ENCODE assay signal across 1 cellular context in the genomic region with DNA sequence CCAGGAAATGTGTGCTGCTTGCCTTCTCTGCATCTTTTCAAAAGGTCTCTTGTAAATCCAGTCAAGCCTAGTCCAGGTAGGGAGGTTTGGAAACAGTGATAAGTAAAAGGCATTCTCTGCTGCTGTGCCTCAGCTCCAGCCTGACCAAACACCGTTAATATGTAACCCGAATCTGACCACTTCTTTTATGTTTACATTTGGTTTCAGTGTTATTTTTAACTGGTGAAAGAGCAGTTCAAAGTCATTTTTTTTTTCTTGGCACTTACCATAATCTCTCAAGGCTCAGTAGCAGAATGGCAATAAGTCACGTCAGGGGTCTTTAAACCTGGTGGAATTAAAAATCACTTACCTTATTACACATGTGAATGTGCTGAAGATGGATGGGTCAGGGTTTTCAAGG.
TF ChIP-seq lines count a peak whose summit lies in the region.

No MANE protein-coding gene starts in this region.

TF ChIP-seq in HepG2, 621 proteins besides CTCF, POLR2A, EP300 and RAD21 (continued from another document and continues in another):
- TF ChIP-seq, protein P1, sequence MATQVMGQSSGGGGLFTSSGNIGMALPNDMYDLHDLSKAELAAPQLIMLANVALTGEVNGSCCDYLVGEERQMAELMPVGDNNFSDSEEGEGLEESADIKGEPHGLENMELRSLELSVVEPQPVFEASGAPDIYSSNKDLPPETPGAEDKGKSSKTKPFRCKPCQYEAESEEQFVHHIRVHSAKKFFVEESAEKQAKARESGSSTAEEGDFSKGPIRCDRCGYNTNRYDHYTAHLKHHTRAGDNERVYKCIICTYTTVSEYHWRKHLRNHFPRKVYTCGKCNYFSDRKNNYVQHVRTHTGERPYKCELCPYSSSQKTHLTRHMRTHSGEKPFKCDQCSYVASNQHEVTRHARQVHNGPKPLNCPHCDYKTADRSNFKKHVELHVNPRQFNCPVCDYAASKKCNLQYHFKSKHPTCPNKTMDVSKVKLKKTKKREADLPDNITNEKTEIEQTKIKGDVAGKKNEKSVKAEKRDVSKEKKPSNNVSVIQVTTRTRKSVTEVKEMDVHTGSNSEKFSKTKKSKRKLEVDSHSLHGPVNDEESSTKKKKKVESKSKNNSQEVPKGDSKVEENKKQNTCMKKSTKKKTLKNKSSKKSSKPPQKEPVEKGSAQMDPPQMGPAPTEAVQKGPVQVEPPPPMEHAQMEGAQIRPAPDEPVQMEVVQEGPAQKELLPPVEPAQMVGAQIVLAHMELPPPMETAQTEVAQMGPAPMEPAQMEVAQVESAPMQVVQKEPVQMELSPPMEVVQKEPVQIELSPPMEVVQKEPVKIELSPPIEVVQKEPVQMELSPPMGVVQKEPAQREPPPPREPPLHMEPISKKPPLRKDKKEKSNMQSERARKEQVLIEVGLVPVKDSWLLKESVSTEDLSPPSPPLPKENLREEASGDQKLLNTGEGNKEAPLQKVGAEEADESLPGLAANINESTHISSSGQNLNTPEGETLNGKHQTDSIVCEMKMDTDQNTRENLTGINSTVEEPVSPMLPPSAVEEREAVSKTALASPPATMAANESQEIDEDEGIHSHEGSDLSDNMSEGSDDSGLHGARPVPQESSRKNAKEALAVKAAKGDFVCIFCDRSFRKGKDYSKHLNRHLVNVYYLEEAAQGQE (IDR thresholded peaks at IDR 0.05; ENCODE audit: borderline replicate concordance in 1 of 2, low read depth in 1 of 2, low read length in 2 of 2): no peak
- TF ChIP-seq ZNF251 (CRISPR knock-in tag; IDR thresholded peaks at IDR 0.05) (no peak), SCMH1 (CRISPR knock-in tag; IDR thresholded peaks at IDR 0.05; ENCODE audit: borderline replicate concordance) (no peak), JUND (CRISPR knock-in tag; IDR thresholded peaks at IDR 0.05) (no peak), ARHGAP35 (CRISPR knock-in tag; IDR thresholded peaks at IDR 0.05; ENCODE audit: borderline replicate concordance) (no peak), ZNF563 (CRISPR knock-in tag; IDR thresholded peaks at IDR 0.05) (no peak), AKAP8 (CRISPR knock-in tag; IDR thresholded peaks at IDR 0.05) (no peak), ZNF644 (CRISPR knock-in tag; IDR thresholded peaks at IDR 0.05; ENCODE audit: low read depth) (peak; percentile 72), PPARG (CRISPR knock-in tag; conservative IDR thresholded peaks at IDR 0.05) (0 out of 2 replicates have a peak, but pooled peaks have one; percentile 50), ISX (CRISPR knock-in tag; conservative IDR thresholded peaks at IDR 0.05) (no peak), ELF3 (CRISPR knock-in tag; IDR thresholded peaks at IDR 0.05) (0 out of 2 replicates have a peak, but pooled peaks have one; percentile 38), ZNF292 (CRISPR knock-in tag; IDR thresholded peaks at IDR 0.05; ENCODE audit: borderline replicate concordance, low read depth) (peak; percentile 70; the same call in 1 of the 2 replicates), EED (CRISPR knock-in tag; IDR thresholded peaks at IDR 0.05) (no peak), ZNF891 (CRISPR knock-in tag; IDR thresholded peaks at IDR 0.05) (no peak), ZFP41 (CRISPR knock-in tag; IDR thresholded peaks at IDR 0.05; ENCODE audit: borderline replicate concordance) (no peak), CAMTA2 (CRISPR knock-in tag; IDR thresholded peaks at IDR 0.05; ENCODE audit: borderline replicate concordance) (no peak), SIN3B (IDR thresholded peaks at IDR 0.05; ENCODE audit: low read length) (no peak), ZFX (CRISPR knock-in tag; IDR thresholded peaks at IDR 0.05; ENCODE audit: low read depth) (no peak), TGIF2 (CRISPR knock-in tag; IDR thresholded peaks at IDR 0.05) (no peak), DPF2 (CRISPR knock-in tag; IDR thresholded peaks at IDR 0.05; ENCODE audit: borderline replicate concordance, low read depth) (0 out of 2 replicates have a peak, but pooled peaks have one; percentile 22), ZNF256 (CRISPR knock-in tag; conservative IDR thresholded peaks at IDR 0.05) (no peak), ZFAT (CRISPR knock-in tag; conservative IDR thresholded peaks at IDR 0.05) (no peak), HNF4A (CRISPR knock-in tag; IDR thresholded peaks at IDR 0.05) (peak; percentile 38; the same call in 1 of the 2 replicates), ISL2 (CRISPR knock-in tag; IDR thresholded peaks at IDR 0.05) (no peak; the same call in 1 of the 2 replicates), ATF1 (CRISPR knock-in tag; IDR thresholded peaks at IDR 0.05) (no peak), ZFP1 (CRISPR knock-in tag; IDR thresholded peaks at IDR 0.05) (no peak), ZBTB38 (CRISPR knock-in tag; IDR thresholded peaks at IDR 0.05) (no peak), RFXAP (CRISPR knock-in tag; IDR thresholded peaks at IDR 0.05; ENCODE audit: borderline replicate concordance) (no peak), REL (CRISPR knock-in tag; conservative IDR thresholded peaks at IDR 0.05) (no peak), IKZF1 (IDR thresholded peaks at IDR 0.05) (no peak), DNMT1 (CRISPR knock-in tag; IDR thresholded peaks at IDR 0.05) (no peak)
- TF ChIP-seq, protein P2, sequence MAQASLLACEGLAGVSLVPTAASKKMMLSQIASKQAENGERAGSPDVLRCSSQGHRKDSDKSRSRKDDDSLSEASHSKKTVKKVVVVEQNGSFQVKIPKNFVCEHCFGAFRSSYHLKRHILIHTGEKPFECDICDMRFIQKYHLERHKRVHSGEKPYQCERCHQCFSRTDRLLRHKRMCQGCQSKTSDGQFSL (CRISPR knock-in tag; IDR thresholded peaks at IDR 0.05): no peak
- TF ChIP-seq, protein P3, sequence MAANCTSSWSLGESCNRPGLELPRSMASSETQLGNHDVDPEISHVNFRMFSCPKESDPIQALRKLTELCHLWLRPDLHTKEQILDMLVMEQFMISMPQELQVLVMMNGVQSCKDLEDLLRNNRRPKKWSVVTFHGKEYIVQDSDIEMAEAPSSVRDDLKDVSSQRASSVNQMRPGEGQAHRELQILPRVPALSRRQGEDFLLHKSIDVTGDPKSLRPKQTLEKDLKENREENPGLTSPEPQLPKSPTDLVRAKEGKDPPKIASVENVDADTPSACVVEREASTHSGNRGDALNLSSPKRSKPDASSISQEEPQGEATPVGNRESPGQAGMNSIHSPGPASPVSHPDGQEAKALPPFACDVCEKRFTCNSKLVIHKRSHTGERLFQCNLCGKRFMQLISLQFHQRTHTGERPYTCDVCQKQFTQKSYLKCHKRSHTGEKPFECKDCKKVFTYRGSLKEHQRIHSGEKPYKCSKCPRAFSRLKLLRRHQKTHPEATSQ (CRISPR knock-in tag; IDR thresholded peaks at IDR 0.05; ENCODE audit: borderline replicate concordance): peak; percentile 49; the same call in 1 of the 2 replicates
- TF ChIP-seq, protein P4, sequence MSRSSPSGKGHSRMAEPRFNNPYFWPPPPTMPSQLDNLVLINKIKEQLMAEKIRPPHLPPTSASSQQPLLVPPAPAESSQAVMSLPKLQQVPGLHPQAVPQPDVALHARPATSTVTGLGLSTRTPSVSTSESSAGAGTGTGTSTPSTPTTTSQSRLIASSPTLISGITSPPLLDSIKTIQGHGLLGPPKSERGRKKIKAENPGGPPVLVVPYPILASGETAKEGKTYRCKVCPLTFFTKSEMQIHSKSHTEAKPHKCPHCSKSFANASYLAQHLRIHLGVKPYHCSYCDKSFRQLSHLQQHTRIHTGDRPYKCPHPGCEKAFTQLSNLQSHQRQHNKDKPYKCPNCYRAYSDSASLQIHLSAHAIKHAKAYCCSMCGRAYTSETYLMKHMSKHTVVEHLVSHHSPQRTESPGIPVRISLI (CRISPR knock-in tag; IDR thresholded peaks at IDR 0.05; ENCODE audit: borderline replicate concordance): peak; percentile 96
- TF ChIP-seq, protein P5, sequence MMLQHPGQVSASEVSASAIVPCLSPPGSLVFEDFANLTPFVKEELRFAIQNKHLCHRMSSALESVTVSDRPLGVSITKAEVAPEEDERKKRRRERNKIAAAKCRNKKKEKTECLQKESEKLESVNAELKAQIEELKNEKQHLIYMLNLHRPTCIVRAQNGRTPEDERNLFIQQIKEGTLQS (CRISPR knock-in tag; IDR thresholded peaks at IDR 0.05): no peak
- TF ChIP-seq, protein P6, sequence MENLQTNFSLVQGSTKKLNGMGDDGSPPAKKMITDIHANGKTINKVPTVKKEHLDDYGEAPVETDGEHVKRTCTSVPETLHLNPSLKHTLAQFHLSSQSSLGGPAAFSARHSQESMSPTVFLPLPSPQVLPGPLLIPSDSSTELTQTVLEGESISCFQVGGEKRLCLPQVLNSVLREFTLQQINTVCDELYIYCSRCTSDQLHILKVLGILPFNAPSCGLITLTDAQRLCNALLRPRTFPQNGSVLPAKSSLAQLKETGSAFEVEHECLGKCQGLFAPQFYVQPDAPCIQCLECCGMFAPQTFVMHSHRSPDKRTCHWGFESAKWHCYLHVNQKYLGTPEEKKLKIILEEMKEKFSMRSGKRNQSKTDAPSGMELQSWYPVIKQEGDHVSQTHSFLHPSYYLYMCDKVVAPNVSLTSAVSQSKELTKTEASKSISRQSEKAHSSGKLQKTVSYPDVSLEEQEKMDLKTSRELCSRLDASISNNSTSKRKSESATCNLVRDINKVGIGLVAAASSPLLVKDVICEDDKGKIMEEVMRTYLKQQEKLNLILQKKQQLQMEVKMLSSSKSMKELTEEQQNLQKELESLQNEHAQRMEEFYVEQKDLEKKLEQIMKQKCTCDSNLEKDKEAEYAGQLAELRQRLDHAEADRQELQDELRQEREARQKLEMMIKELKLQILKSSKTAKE (CRISPR knock-in tag; IDR thresholded peaks at IDR 0.05; ENCODE audit: borderline replicate concordance): no peak
- TF ChIP-seq, protein P7, sequence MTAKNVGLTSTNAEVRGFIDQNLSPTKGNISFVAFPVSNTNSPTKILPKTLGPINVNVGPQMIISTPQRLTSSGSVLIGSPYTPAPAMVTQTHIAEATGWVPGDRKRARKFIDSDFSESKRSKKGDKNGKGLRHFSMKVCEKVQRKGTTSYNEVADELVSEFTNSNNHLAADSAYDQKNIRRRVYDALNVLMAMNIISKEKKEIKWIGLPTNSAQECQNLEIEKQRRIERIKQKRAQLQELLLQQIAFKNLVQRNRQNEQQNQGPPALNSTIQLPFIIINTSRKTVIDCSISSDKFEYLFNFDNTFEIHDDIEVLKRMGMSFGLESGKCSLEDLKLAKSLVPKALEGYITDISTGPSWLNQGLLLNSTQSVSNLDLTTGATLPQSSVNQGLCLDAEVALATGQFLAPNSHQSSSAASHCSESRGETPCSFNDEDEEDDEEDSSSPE (CRISPR knock-in tag; IDR thresholded peaks at IDR 0.05): no peak
- TF ChIP-seq, protein P8, sequence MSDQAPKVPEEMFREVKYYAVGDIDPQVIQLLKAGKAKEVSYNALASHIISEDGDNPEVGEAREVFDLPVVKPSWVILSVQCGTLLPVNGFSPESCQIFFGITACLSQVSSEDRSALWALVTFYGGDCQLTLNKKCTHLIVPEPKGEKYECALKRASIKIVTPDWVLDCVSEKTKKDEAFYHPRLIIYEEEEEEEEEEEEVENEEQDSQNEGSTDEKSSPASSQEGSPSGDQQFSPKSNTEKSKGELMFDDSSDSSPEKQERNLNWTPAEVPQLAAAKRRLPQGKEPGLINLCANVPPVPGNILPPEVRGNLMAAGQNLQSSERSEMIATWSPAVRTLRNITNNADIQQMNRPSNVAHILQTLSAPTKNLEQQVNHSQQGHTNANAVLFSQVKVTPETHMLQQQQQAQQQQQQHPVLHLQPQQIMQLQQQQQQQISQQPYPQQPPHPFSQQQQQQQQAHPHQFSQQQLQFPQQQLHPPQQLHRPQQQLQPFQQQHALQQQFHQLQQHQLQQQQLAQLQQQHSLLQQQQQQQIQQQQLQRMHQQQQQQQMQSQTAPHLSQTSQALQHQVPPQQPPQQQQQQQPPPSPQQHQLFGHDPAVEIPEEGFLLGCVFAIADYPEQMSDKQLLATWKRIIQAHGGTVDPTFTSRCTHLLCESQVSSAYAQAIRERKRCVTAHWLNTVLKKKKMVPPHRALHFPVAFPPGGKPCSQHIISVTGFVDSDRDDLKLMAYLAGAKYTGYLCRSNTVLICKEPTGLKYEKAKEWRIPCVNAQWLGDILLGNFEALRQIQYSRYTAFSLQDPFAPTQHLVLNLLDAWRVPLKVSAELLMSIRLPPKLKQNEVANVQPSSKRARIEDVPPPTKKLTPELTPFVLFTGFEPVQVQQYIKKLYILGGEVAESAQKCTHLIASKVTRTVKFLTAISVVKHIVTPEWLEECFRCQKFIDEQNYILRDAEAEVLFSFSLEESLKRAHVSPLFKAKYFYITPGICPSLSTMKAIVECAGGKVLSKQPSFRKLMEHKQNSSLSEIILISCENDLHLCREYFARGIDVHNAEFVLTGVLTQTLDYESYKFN (CRISPR knock-in tag; conservative IDR thresholded peaks at IDR 0.05): peak; percentile 81
- TF ChIP-seq, protein P9, sequence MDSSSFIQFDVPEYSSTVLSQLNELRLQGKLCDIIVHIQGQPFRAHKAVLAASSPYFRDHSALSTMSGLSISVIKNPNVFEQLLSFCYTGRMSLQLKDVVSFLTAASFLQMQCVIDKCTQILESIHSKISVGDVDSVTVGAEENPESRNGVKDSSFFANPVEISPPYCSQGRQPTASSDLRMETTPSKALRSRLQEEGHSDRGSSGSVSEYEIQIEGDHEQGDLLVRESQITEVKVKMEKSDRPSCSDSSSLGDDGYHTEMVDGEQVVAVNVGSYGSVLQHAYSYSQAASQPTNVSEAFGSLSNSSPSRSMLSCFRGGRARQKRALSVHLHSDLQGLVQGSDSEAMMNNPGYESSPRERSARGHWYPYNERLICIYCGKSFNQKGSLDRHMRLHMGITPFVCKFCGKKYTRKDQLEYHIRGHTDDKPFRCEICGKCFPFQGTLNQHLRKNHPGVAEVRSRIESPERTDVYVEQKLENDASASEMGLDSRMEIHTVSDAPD (CRISPR knock-in tag; IDR thresholded peaks at IDR 0.05): peak; percentile 90
- TF ChIP-seq, protein P10, sequence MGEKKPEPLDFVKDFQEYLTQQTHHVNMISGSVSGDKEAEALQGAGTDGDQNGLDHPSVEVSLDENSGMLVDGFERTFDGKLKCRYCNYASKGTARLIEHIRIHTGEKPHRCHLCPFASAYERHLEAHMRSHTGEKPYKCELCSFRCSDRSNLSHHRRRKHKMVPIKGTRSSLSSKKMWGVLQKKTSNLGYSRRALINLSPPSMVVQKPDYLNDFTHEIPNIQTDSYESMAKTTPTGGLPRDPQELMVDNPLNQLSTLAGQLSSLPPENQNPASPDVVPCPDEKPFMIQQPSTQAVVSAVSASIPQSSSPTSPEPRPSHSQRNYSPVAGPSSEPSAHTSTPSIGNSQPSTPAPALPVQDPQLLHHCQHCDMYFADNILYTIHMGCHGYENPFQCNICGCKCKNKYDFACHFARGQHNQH (CRISPR knock-in tag; IDR thresholded peaks at IDR 0.05): peak; percentile 41; the same call in 1 of the 2 replicates
- TF ChIP-seq, protein P11, sequence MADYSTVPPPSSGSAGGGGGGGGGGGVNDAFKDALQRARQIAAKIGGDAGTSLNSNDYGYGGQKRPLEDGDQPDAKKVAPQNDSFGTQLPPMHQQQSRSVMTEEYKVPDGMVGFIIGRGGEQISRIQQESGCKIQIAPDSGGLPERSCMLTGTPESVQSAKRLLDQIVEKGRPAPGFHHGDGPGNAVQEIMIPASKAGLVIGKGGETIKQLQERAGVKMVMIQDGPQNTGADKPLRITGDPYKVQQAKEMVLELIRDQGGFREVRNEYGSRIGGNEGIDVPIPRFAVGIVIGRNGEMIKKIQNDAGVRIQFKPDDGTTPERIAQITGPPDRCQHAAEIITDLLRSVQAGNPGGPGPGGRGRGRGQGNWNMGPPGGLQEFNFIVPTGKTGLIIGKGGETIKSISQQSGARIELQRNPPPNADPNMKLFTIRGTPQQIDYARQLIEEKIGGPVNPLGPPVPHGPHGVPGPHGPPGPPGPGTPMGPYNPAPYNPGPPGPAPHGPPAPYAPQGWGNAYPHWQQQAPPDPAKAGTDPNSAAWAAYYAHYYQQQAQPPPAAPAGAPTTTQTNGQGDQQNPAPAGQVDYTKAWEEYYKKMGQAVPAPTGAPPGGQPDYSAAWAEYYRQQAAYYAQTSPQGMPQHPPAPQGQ (CRISPR knock-in tag; IDR thresholded peaks at IDR 0.05; ENCODE audit: borderline replicate concordance): no peak
